In the genomic region with DNA sequence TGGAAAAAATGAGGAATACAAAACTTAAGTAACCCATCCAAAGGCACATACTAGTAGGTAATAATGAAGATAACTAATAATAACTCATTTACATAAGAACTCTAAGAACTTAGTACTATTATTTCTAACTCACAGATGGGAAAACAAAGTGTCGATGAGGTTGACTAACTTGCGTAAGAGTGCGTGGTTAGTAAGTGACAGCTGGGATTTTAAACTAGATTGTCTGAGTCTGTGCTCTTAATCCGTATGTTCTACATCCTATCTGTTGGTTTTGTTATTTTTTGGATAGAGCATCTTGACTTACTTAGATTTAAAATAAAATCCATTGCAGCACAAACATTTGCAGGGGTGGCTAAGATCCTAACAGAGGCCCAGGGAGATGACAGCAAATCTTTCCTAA, we compare ENCODE assay signal across 16 cellular contexts. TPM values are rescaled to one million over a fixed set of nuclear protein-coding genes. Genes with fewer than 3 reads are reported as not detected.
A peak's percentile ranks its signal among the peaks of the same experiment; 100 is the strongest.
DNase-seq lines count a peak whose midpoint lies in the region; ATAC-seq, FAIRE-seq and TF ChIP-seq lines count a peak whose summit lies in the region.
"Had no signal": no experiment of that assay in that cellular context is flagged by ENCODE, and none has a peak within 500 bp of the region (broad histone marks: within the 10 kb centered on the region; RNA-seq: fewer than 3 reads in every experiment).

No MANE protein-coding gene starts in this region.

- peak; percentile 49 for FAIRE-seq in astrocyte (lab: Jason Lieb, UNC)
- FAIRE-seq: keratinocyte had no signal

- H3K27ac ChIP-seq in astrocyte (ENCODE audit: low read depth, low read length): no peak overlapping the region

- H3K4me3 Mint-ChIP-seq in astrocyte (ENCODE audit: unreplicated experiment): no peak overlapping the region
- H3K4me3 Mint-ChIP-seq: activated CD4-positive, alpha-beta T cell treated with anti-CD3 and anti-CD28 coated beads for 36 hours; central memory CD8-positive, alpha-beta T cell had no signal

- no peak overlapping the region for H3K4me3 ChIP-seq in astrocyte (ENCODE audit: insufficient read depth, low read depth, low read length)
- H3K4me3 ChIP-seq in lower leg skin (ENCODE audit: low read depth, poor library complexity, severe bottlenecking): no peak overlapping the region
- H3K4me3 ChIP-seq: mucosa of descending colon had no signal

- no peak overlapping the region for H3K9ac ChIP-seq in astrocyte (ENCODE audit: low read length)

- H3K9me3 Mint-ChIP-seq in astrocyte (ENCODE audit: unreplicated experiment): no peaks in the 10 kb centered on the region
- H3K9me3 Mint-ChIP-seq: central memory CD8-positive, alpha-beta T cell had no signal

- H3K36me3 Mint-ChIP-seq in astrocyte (ENCODE audit: low read depth, unreplicated experiment): no peaks in the 10 kb centered on the region

- peak overlapping the region; percentile 86 for H3K27ac Mint-ChIP-seq in astrocyte (ENCODE audit: unreplicated experiment)
- H3K27ac Mint-ChIP-seq: activated CD4-positive, alpha-beta T cell treated with anti-CD3 and anti-CD28 coated beads for 36 hours had no signal

- intact Hi-C loops in lower leg skin (cut with DNase I; ENCODE audit: low total_unique reads): no loop called here

- no peaks in the 10 kb centered on the region for H3K36me3 ChIP-seq in astrocyte (ENCODE audit: insufficient read depth, low read length)

- no peaks in the 10 kb centered on the region for H3K79me2 ChIP-seq in astrocyte (ENCODE audit: insufficient read depth, low read length)

- peaks cover 12% of the 10 kb centered on the region for H3K4me1 ChIP-seq in astrocyte (ENCODE audit: insufficient read depth, low read length)

- ATAC-seq in GM19467 (IDR thresholded peaks at IDR 0.05; ENCODE audit: unreplicated experiment) (peak; percentile 39), HG03460 (IDR thresholded peaks at IDR 0.05; ENCODE audit: unreplicated experiment) (peak; percentile 24), GM21423 (IDR thresholded peaks at IDR 0.05; ENCODE audit: unreplicated experiment) (no peak), GM19397 (IDR thresholded peaks at IDR 0.05; ENCODE audit: unreplicated experiment) (no peak), GM21737 (IDR thresholded peaks at IDR 0.05; ENCODE audit: unreplicated experiment) (no peak)
- ATAC-seq: mucosa of descending colon had no signal

- no peaks in the 10 kb centered on the region for H3K27me3 Mint-ChIP-seq in astrocyte (ENCODE audit: low read depth, unreplicated experiment)
- H3K27me3 Mint-ChIP-seq: activated CD4-positive, alpha-beta T cell treated with anti-CD3 and anti-CD28 coated beads for 36 hours; central memory CD8-positive, alpha-beta T cell had no signal

- peaks cover 38% of the 10 kb centered on the region for H3K4me1 Mint-ChIP-seq in astrocyte (ENCODE audit: low read depth, unreplicated experiment)

- H3K9me3 ChIP-seq in astrocyte (ENCODE audit: insufficient read depth, low read depth, low read length): no peaks in the 10 kb centered on the region
- H3K9me3 ChIP-seq: mucosa of descending colon had no signal

- no peak overlapping the region for H2AFZ ChIP-seq in astrocyte (ENCODE audit: low read depth, low read length)

- TF ChIP-seq POLR2A in lower leg skin (IDR thresholded peaks at IDR 0.05): no peak

- 66 to 74% methylated on average over 4 of the region's 4 CpGs for WGBS in lower leg skin, 2 donors

- H3K27me3 ChIP-seq in astrocyte (ENCODE audit: insufficient read depth, low read length): no peaks in the 10 kb centered on the region

- DNase-seq in DMS 273 (lab: John Stamatoyannopoulos, UW; ENCODE audit: unreplicated experiment) (peak; percentile 76), astrocyte (ENCODE audit: low read depth) (no peak), lower leg skin (ENCODE audit: low spot score in 2 of 2) (no peak)
- DNase-seq: activated CD4-positive, alpha-beta T cell treated with anti-CD3 and anti-CD28 coated beads for 36 hours; Calu3; H7; mucosa of descending colon; NCI-H526; RPMI8226 had no signal

- H3K4me2 ChIP-seq in astrocyte (ENCODE audit: low read length): no peak overlapping the region

- H4K20me1 ChIP-seq in astrocyte (ENCODE audit: insufficient read depth, low read length): no peaks in the 10 kb centered on the region

- TF ChIP-seq CTCF in astrocyte (IDR thresholded peaks at IDR 0.05; ENCODE audit: insufficient read depth, low read depth, low read length) (no peak), lower leg skin (IDR thresholded peaks at IDR 0.05) (no peak)

RNA-seq across cellular contexts. Expression of a gene that starts 11.9 kb away (rescaled TPM):
- 14.6 and 17.7 TPM in 2 replicates for total RNA-seq in astrocyte
- total RNA-seq in lower leg skin: 10 to 100 TPM in 2 of 4 donors, 1 to 10 TPM in 2; 8.3 to 15.6 (median 10.3) TPM

Comparison
In these comparisons a context has a peak if more than half of its experiments do, and no peak if none do; other contexts are left out.
1. ATAC-seq: peak in GM19467 (single experiment) and HG03460 (single experiment); none in GM21423 (single experiment), GM19397 (single experiment) and GM21737 (single experiment).